ENCODE assay signal across 8 cellular contexts in the genomic region with DNA sequence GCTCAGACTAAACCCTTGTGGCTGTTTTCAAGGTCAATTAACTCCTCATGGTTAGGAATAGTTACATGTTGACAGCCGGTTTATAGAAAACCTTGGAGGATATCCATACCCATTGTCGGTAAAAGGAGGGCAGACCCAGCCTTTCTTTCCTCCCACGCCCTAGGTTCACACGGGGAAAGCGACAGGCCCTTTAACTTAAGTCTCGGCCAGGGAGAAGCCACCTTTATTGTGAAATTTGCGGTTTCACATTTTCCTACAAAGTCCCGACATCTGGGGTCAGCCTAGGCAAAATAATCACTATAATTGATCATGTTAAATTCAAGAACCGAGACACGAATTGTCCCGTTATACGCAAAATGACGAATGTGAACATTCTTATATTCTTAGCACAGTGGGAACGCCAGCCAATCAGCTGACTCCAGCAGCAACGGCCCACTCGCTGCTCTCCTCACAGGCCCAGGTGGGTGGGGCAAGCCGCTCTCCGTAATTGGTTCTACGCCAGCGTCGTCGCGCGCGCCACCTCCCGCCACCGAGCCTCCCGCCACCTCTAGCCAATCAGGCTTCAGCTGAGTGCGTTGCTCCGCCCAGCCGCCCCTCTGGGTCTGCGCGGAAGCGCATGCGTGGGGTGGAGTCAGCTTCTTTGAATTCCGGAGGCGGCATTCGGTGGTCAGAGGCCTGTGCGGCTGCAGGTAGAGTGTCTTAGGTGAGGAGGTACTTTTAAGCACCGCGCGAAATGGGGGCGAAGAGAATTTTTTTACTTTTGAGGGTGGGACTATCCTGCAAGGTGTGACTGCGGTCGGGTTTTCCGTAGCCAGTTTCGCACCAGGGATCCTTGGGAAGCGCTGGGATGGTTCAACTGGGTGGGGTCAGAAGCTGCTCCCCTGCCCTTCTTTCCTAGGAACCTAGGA. TPM values are rescaled to one million over a fixed set of nuclear protein-coding genes. Genes with fewer than 3 reads are reported as not detected.
A peak's percentile ranks its signal among the peaks of the same experiment; 100 is the strongest.
DNase-seq lines count a peak whose midpoint lies in the region; ATAC-seq, FAIRE-seq and TF ChIP-seq lines count a peak whose summit lies in the region.

TSS of gene CENPI (plus strand) at position 659 of the 908 bp plus-strand sequence. CDS start 2,867 bp downstream, outside the sequence.

- peak within 1 kb of the TSS; percentile 59 for H3K4me2 ChIP-seq in MM.1S (ENCODE audit: low read depth, low read length)

- H3K36me3 Mint-ChIP-seq in natural killer cell treated with Interleukin-12 subunit alpha and Interleukin-12 subunit beta and Interleukin-15 and Interleukin-18, amount 100 ng/mL, for 72 hours = peaks cover 7% of the 10 kb centered on the region

- 0 out of 2 replicates have a peak, but pooled peaks cover 3% of the 10 kb centered on the region for H3K4me1 ChIP-seq in MM.1S (ENCODE audit: low read length)

- H3K4me1 Mint-ChIP-seq in natural killer cell treated with Interleukin-12 subunit alpha and Interleukin-12 subunit beta and Interleukin-15 and Interleukin-18, amount 100 ng/mL, for 72 hours (ENCODE audit: low read depth in 2 of 2) = peaks cover 11 to 19% of the 10 kb centered on the region in 2 donors

- peak; percentile 99 for FAIRE-seq in G401.6 (lab: Jason Lieb, UNC)

- peak within 1 kb of the TSS; percentile 90 for H3K4me3 Mint-ChIP-seq in natural killer cell treated with Interleukin-12 subunit alpha and Interleukin-12 subunit beta and Interleukin-15 and Interleukin-18, amount 100 ng/mL, for 72 hours

- DNase-seq in HCEC 1CT = peak; percentile 89
- peak; percentile 94 for DNase-seq in MM.1S
- peak; percentile 63 for DNase-seq in SHP77 treated with DMSO at 0.1 percent for 48 hours (lab: John Stamatoyannopoulos, UW)
- peak; percentile 96 for DNase-seq in activated effector memory CD4-positive, alpha-beta T cell treated with anti-CD3 and anti-CD28 coated beads, Interleukin-2, amount 50 U/mL, for 16 hours
- DNase-seq in fibroblast of the aortic adventitia (ENCODE audit: low read depth) = peak; percentile 88
- peak; percentile 95 for DNase-seq in natural killer cell treated with Interleukin-12 subunit alpha and Interleukin-12 subunit beta and Interleukin-15 and Interleukin-18, amount 100 ng/mL, for 72 hours (ENCODE audit: low spot score)
- peak; percentile 91 for DNase-seq in stimulated activated naive CD4-positive, alpha-beta T cell treated with Interleukin-2 at 50 U/mL for 16 hours (lab: John Stamatoyannopoulos, UW)

- H4K20me1 ChIP-seq in MM.1S (ENCODE audit: insufficient read depth, low read length) = no peaks in the 10 kb centered on the region

- TF ChIP-seq CTCF in MM.1S (IDR thresholded peaks at IDR 0.05; ENCODE audit: low read length) (no peak), fibroblast of the aortic adventitia (IDR thresholded peaks at IDR 0.05; ENCODE audit: insufficient read depth, low read length) (no peak)

- peak within 1 kb of the TSS; percentile 17; the same call in 1 of the 2 replicates for H3K27ac ChIP-seq in MM.1S (ENCODE audit: low read length)

- peak within 1 kb of the TSS; percentile 24 to 67 for H3K27ac Mint-ChIP-seq in natural killer cell treated with Interleukin-12 subunit alpha and Interleukin-12 subunit beta and Interleukin-15 and Interleukin-18, amount 100 ng/mL, for 72 hours

- ATAC-seq in natural killer cell treated with Interleukin-12 subunit alpha and Interleukin-12 subunit beta and Interleukin-15 and Interleukin-18, amount 100 ng/mL, for 72 hours = peak; percentile 100

- no peaks in the 10 kb centered on the region for H3K9me2 ChIP-seq in MM.1S (replicated peaks; ENCODE audit: insufficient read depth, low read length)

- no peaks in the 10 kb centered on the region for H3K9me3 Mint-ChIP-seq in natural killer cell treated with Interleukin-12 subunit alpha and Interleukin-12 subunit beta and Interleukin-15 and Interleukin-18, amount 100 ng/mL, for 72 hours

- H3K9ac ChIP-seq in MM.1S (ENCODE audit: low read length) = peak within 1 kb of the TSS; percentile 59

- peaks cover 0 to 3% of the 10 kb centered on the region in 2 donors for H3K27me3 Mint-ChIP-seq in natural killer cell treated with Interleukin-12 subunit alpha and Interleukin-12 subunit beta and Interleukin-15 and Interleukin-18, amount 100 ng/mL, for 72 hours

- H2AFZ ChIP-seq in MM.1S (ENCODE audit: low read length) = peak within 1 kb of the TSS; percentile 65

- no peaks in the 10 kb centered on the region for H3K9me3 ChIP-seq in MM.1S (replicated peaks; ENCODE audit: insufficient read depth, low read length)

- H3K27me3 ChIP-seq in MM.1S (replicated peaks; ENCODE audit: insufficient read depth, low read length) = no peaks in the 10 kb centered on the region

- H3F3A ChIP-seq in MM.1S (ENCODE audit: insufficient read depth, low read length) = no peaks in the 10 kb centered on the region

- H3K79me2 ChIP-seq in MM.1S (ENCODE audit: low read length) = peaks cover 23% of the 10 kb centered on the region

- H3K4me3 ChIP-seq in MM.1S (ENCODE audit: low read length) (peak within 1 kb of the TSS; percentile 71), fibroblast of the aortic adventitia (ENCODE audit: low read depth, low read length) (peak within 1 kb of the TSS; percentile 69)

- H3K36me3 ChIP-seq in MM.1S (replicated peaks; ENCODE audit: insufficient read depth, low read length) = no peaks in the 10 kb centered on the region

RNA-seq across cellular contexts. Expression of gene CENPI, which starts in this region (rescaled TPM):
- 4.3 and 23.4 TPM in 2 replicates for total RNA-seq in fibroblast of the aortic adventitia (ENCODE audit: low replicate concordance)
- total RNA-seq in natural killer cell treated with Interleukin-12 subunit alpha and Interleukin-12 subunit beta and Interleukin-15 and Interleukin-18, amount 100 ng/mL, for 72 hours = 10 to 100 TPM; 18.3 to 38.7 TPM

Comparison
In these comparisons a context has a peak if more than half of its experiments do, and no peak if none do; other contexts are left out.
1. Peak in every context shown above with its lines: DNase-seq, ATAC-seq, H3K4me3 ChIP-seq and H3K27ac ChIP-seq.